Comparison of ENCODE assay signal across 9 cellular contexts in the genomic region with DNA sequence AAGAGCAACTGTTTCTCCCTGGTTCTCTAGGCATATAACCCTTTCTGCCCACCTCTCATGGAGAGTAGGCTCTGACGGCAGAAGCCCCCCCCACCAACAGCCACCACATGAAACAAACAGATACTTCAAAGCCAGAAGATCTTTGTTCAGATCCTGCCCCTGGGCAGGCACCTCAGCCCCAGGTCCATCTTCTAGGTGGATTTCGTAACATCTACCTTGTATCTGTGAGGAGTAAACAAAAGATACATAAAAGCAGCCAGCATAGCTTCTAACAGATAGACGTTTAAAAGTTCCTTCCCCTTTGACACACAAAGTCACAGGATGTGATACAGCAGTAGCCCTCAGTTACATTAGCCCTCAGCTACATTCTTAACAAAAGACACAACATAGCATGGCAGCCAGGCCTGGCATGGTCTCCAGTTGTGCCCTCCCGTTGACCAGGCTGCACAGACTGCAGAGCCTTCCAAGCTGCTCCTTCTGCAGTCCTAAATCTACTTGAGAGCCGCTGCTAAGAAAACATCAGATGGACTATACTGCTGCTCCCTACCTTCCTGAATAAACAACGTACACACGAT. TPM values are rescaled to one million over a fixed set of nuclear protein-coding genes. Genes with fewer than 3 reads are reported as not detected.
DNase-seq lines count a peak whose midpoint lies in the region; ATAC-seq and TF ChIP-seq lines count a peak whose summit lies in the region.
"Had no signal": no experiment of that assay in that cellular context is flagged by ENCODE, and none has a peak within 500 bp of the region (broad histone marks: within the 10 kb centered on the region; RNA-seq: fewer than 3 reads in every experiment).

No MANE protein-coding gene starts in this region.

- H2AFZ ChIP-seq in OCI-LY1 (ENCODE audit: low read length) (no peak overlapping the region), neural cell (ENCODE audit: low read depth, low read length) (no peak overlapping the region)

- H3K4me3 Mint-ChIP-seq in effector memory CD8-positive, alpha-beta T cell = peak overlapping the region; percentile 49 to 75

- TF ChIP-seq RAD21 in neural cell (conservative IDR thresholded peaks at IDR 0.05) = no peak

- no peaks in the 10 kb centered on the region for H3K9me3 Mint-ChIP-seq in effector memory CD8-positive, alpha-beta T cell

- DNase-seq in effector memory CD8-positive, alpha-beta T cell = no peak
- no peak for DNase-seq in retina
- DNase-seq in NCI-H1417 treated with DMSO at 0.1 percent for 48 hours (lab: John Stamatoyannopoulos, UW) = no peak
- DNase-seq: ovary had no signal

- peak overlapping the region in 8 of 11 experiments; percentile 13 to 55 (median 33); a peak in 11 of 22 replicates for H3K9ac ChIP-seq in BLaER1 treated with 17β-estradiol and CSF1 and Interleukin-3, amounts not matched to agents 10 nM and 100 nM
- H3K9ac ChIP-seq in OCI-LY1 (ENCODE audit: low read length) (peak overlapping the region; percentile 7; the same call in 1 of the 2 replicates), neural cell (ENCODE audit: low read length) (no peak overlapping the region)

- peak overlapping the region; percentile 58 to 89 (median 83) for H3K4me2 ChIP-seq in BLaER1 treated with 17β-estradiol and CSF1 and Interleukin-3, amounts not matched to agents 10 nM and 100 nM
- peak overlapping the region; percentile 44; the same call in 1 of the 2 replicates for H3K4me2 ChIP-seq in OCI-LY1 (ENCODE audit: low read length)
- H3K4me2 ChIP-seq in neural cell (ENCODE audit: low read length) = no peak overlapping the region

- H3K9me2 ChIP-seq in OCI-LY1 (ENCODE audit: low read depth, low read length) (no peaks in the 10 kb centered on the region), neural cell (ENCODE audit: insufficient read depth, low read length) (no peaks in the 10 kb centered on the region)

- peaks cover 99 to 100% (median 100%) of the 10 kb centered on the region in 10 experiments for H3K4me1 ChIP-seq in BLaER1 treated with 17β-estradiol and CSF1 and Interleukin-3, amounts not matched to agents 10 nM and 100 nM
- peaks cover 86% of the 10 kb centered on the region for H3K4me1 ChIP-seq in OCI-LY1 (ENCODE audit: insufficient read depth, low read length, severe bottlenecking)

- peaks cover 9 to 43% (median 37%) of the 10 kb centered on the region in 11 experiments; a peak in 20 of 22 replicates for H3K36me3 ChIP-seq in BLaER1 treated with 17β-estradiol and CSF1 and Interleukin-3, amounts not matched to agents 10 nM and 100 nM
- H3K36me3 ChIP-seq in OCI-LY1 (ENCODE audit: insufficient read depth, low read length) = peaks cover 17% of the 10 kb centered on the region
- H3K36me3 ChIP-seq in neural cell (ENCODE audit: insufficient read depth, low read length) = no peaks in the 10 kb centered on the region
- H3K36me3 ChIP-seq: ovary had no signal

- no peaks in the 10 kb centered on the region; a peak in 1 of 22 replicates for H3K9me3 ChIP-seq in BLaER1 treated with 17β-estradiol and CSF1 and Interleukin-3, amounts not matched to agents 10 nM and 100 nM (replicated peaks in 1 of 11)
- H3K9me3 ChIP-seq in OCI-LY1 (ENCODE audit: low read length) (no peaks in the 10 kb centered on the region), neural cell (ENCODE audit: low read length) (no peaks in the 10 kb centered on the region)
- H3K9me3 ChIP-seq: ovary had no signal

- H4K20me1 ChIP-seq in BLaER1 treated with 17β-estradiol and CSF1 and Interleukin-3, amounts not matched to agents 10 nM and 100 nM = peaks cover 100% of the 10 kb centered on the region in 11 experiments
- H4K20me1 ChIP-seq in OCI-LY1 (ENCODE audit: insufficient read depth, low read length) = no peaks in the 10 kb centered on the region
- H4K20me1 ChIP-seq in neural cell (ENCODE audit: insufficient read depth) = peaks cover 8% of the 10 kb centered on the region

- H3K36me3 Mint-ChIP-seq in effector memory CD8-positive, alpha-beta T cell (ENCODE audit: insufficient read depth) = peaks cover 36% of the 10 kb centered on the region

- TF ChIP-seq CTCF in OCI-LY1 (IDR thresholded peaks at IDR 0.05; ENCODE audit: low read length) (no peak), neural cell (IDR thresholded peaks at IDR 0.05; ENCODE audit: poor library complexity, severe bottlenecking) (no peak)

- peak overlapping the region; percentile 77 to 81 for H3K27ac Mint-ChIP-seq in effector memory CD8-positive, alpha-beta T cell

- H3K27me3 ChIP-seq in BLaER1 treated with 17β-estradiol and CSF1 and Interleukin-3, amounts not matched to agents 10 nM and 100 nM = no peaks in the 10 kb centered on the region
- H3K27me3 ChIP-seq in OCI-LY1 (ENCODE audit: insufficient read depth, low read length) (no peaks in the 10 kb centered on the region), neural cell (ENCODE audit: insufficient read depth, low read depth, low read length) (no peaks in the 10 kb centered on the region)
- H3K27me3 ChIP-seq: ovary had no signal

- H3K4me3 ChIP-seq in BLaER1 treated with 17β-estradiol and CSF1 and Interleukin-3, amounts not matched to agents 10 nM and 100 nM = no peak overlapping the region
- H3K4me3 ChIP-seq in OCI-LY1 (ENCODE audit: low read depth, low read length, poor library complexity, severe bottlenecking) = no peak overlapping the region
- no peak overlapping the region for H3K4me3 ChIP-seq in neural cell (ENCODE audit: low read length)
- H3K4me3 ChIP-seq: ovary had no signal

- H3K27me3 Mint-ChIP-seq in effector memory CD8-positive, alpha-beta T cell = no peaks in the 10 kb centered on the region

- H3K4me1 Mint-ChIP-seq in effector memory CD8-positive, alpha-beta T cell (ENCODE audit: low read depth in 2 of 2) = peaks cover 85 to 88% of the 10 kb centered on the region in 2 donors

- H3F3A ChIP-seq in OCI-LY1 (ENCODE audit: insufficient read depth, low read length) (no peaks in the 10 kb centered on the region), neural cell (ENCODE audit: insufficient read depth, low read length, poor library complexity, severe bottlenecking) (no peaks in the 10 kb centered on the region)

- H3K79me2 ChIP-seq in OCI-LY1 (ENCODE audit: insufficient read depth, low read length) (peaks cover 93% of the 10 kb centered on the region), neural cell (replicated peaks; ENCODE audit: insufficient read depth, low read length) (peaks cover 89% of the 10 kb centered on the region)

- peak; percentile 44 for ATAC-seq in effector memory CD8-positive, alpha-beta T cell (replicated peaks)
- ATAC-seq in HG03175 (IDR thresholded peaks at IDR 0.05; ENCODE audit: unreplicated experiment) (no peak), HG02840 (IDR thresholded peaks at IDR 0.05; ENCODE audit: low FRiP score, unreplicated experiment) (no peak)

- H3K27ac ChIP-seq in BLaER1 treated with 17β-estradiol and CSF1 and Interleukin-3, amounts not matched to agents 10 nM and 100 nM = peak overlapping the region in 9 of 11 experiments; percentile 32 to 68 (median 50); a peak in 17 of 22 replicates
- peak overlapping the region; percentile 73 for H3K27ac ChIP-seq in OCI-LY1 (ENCODE audit: low read depth, low read length, poor library complexity, severe bottlenecking)
- H3K27ac ChIP-seq in neural cell (ENCODE audit: low read length) = peak overlapping the region; percentile 23
- H3K27ac ChIP-seq: ovary had no signal

- no peak for TF ChIP-seq EP300 in neural cell (conservative IDR thresholded peaks at IDR 0.05; ENCODE audit: poor library complexity, severe bottlenecking)

TF ChIP-seq in neural cell, 6 proteins besides CTCF, POLR2A, EP300 and RAD21:
- TF ChIP-seq TAF1 (IDR thresholded peaks at IDR 0.05; ENCODE audit: low read depth) (no peak), POLR2AphosphoS5 (IDR thresholded peaks at IDR 0.05) (no peak), MXI1 (conservative IDR thresholded peaks at IDR 0.05; ENCODE audit: poor library complexity, severe bottlenecking) (no peak), SMC3 (conservative IDR thresholded peaks at IDR 0.05; ENCODE audit: poor library complexity) (no peak), EZH2 (IDR thresholded peaks at IDR 0.05; ENCODE audit: borderline replicate concordance, insufficient read depth, low read length, poor library complexity, severe bottlenecking) (no peak)
- TF ChIP-seq, protein P1, sequence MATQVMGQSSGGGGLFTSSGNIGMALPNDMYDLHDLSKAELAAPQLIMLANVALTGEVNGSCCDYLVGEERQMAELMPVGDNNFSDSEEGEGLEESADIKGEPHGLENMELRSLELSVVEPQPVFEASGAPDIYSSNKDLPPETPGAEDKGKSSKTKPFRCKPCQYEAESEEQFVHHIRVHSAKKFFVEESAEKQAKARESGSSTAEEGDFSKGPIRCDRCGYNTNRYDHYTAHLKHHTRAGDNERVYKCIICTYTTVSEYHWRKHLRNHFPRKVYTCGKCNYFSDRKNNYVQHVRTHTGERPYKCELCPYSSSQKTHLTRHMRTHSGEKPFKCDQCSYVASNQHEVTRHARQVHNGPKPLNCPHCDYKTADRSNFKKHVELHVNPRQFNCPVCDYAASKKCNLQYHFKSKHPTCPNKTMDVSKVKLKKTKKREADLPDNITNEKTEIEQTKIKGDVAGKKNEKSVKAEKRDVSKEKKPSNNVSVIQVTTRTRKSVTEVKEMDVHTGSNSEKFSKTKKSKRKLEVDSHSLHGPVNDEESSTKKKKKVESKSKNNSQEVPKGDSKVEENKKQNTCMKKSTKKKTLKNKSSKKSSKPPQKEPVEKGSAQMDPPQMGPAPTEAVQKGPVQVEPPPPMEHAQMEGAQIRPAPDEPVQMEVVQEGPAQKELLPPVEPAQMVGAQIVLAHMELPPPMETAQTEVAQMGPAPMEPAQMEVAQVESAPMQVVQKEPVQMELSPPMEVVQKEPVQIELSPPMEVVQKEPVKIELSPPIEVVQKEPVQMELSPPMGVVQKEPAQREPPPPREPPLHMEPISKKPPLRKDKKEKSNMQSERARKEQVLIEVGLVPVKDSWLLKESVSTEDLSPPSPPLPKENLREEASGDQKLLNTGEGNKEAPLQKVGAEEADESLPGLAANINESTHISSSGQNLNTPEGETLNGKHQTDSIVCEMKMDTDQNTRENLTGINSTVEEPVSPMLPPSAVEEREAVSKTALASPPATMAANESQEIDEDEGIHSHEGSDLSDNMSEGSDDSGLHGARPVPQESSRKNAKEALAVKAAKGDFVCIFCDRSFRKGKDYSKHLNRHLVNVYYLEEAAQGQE (IDR thresholded peaks at IDR 0.05; ENCODE audit: borderline replicate concordance) = no peak

RNA-seq across cellular contexts. Expression of a gene that starts 35.4 kb away (rescaled TPM):
- 3.6 and 5.8 TPM in 2 replicates for polyA plus RNA-seq in neural cell
- polyA minus RNA-seq in neural cell = 15.3 and 25.1 TPM in 2 replicates

Comparison
In these comparisons a context has a peak if more than half of its experiments do, and no peak if none do; other contexts are left out.
1. H3K27ac ChIP-seq: peak in every context shown above with its lines; median percentile 73 in OCI-LY1; 50 in BLaER1 treated with 17β-estradiol and CSF1 and Interleukin-3, amounts not matched to agents 10 nM and 100 nM; 23 in neural cell.